8 cellular contexts compared by ENCODE assay signal in the genomic region with DNA sequence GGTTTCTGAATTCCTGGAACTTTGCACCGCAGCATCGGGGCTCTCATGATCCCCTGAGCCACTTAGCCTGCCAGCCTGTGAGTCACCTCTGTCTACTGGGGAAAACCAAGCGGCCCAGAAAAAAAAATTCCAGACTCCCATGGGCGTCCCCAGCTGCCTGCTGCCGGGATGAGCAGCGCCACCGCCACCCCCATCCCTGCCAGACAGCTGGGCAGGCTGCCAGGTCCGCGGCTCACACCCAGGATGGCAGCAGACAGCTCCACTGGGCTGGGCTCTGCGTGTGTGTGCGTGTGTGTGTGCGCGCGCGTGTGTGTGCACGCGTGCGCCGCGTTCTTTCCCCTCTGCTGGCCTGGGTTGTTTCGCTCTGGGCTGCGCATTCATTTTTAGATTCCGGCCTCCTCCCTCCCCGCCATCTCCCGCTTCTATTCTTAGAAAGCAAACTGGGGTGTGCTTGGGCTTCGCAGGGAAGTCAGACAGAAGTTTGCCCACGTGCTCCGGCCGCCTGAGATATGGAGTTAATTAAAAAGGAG. TPM values are rescaled to one million over a fixed set of nuclear protein-coding genes. Genes with fewer than 3 reads are reported as not detected.
DNase-seq lines count a peak whose midpoint lies in the region; ATAC-seq and TF ChIP-seq lines count a peak whose summit lies in the region.

No MANE protein-coding gene starts in this region.

- no peaks in the 10 kb centered on the region for H3K9me3 Mint-ChIP-seq in activated CD8-positive, alpha-beta T cell treated with anti-CD3 and anti-CD28 coated beads for 36 hours
- no peaks in the 10 kb centered on the region for H3K9me3 Mint-ChIP-seq in mesothelial cell of epicardium

- ATAC-seq in GM21717 (IDR thresholded peaks at IDR 0.05; ENCODE audit: unreplicated experiment) (peak; percentile 52), HG03175 (IDR thresholded peaks at IDR 0.05; ENCODE audit: unreplicated experiment) (no peak)
- peak; percentile 94 for ATAC-seq in activated CD8-positive, alpha-beta T cell treated with anti-CD3 and anti-CD28 coated beads for 36 hours

- H3K4me3 ChIP-seq in dorsolateral prefrontal cortex, result peak overlapping the region in 58 of 59 donors; percentile 2 to 65 (median 38)

- peaks cover 17% of the 10 kb centered on the region for H3K4me1 Mint-ChIP-seq in activated CD8-positive, alpha-beta T cell treated with anti-CD3 and anti-CD28 coated beads for 36 hours (ENCODE audit: low read depth)
- H3K4me1 Mint-ChIP-seq in mesothelial cell of epicardium, result peaks cover 29% of the 10 kb centered on the region

- peak overlapping the region in 35 of 59 donors; percentile 6 to 83 (median 57) for H3K27ac ChIP-seq in dorsolateral prefrontal cortex

- peaks cover 18% of the 10 kb centered on the region for H3K27me3 Mint-ChIP-seq in activated CD8-positive, alpha-beta T cell treated with anti-CD3 and anti-CD28 coated beads for 36 hours
- no peaks in the 10 kb centered on the region for H3K27me3 Mint-ChIP-seq in mesothelial cell of epicardium (ENCODE audit: low read depth)

- CTCF ChIA-PET in activated CD8-positive, alpha-beta T cell treated with anti-CD3 and anti-CD28 coated beads for 36 hours (lab: Charles Lee), result no interaction called here

- POLR2A ChIA-PET in activated CD8-positive, alpha-beta T cell treated with anti-CD3 and anti-CD28 coated beads for 36 hours (lab: Charles Lee), result no interaction called here

- DNase-seq in AG09319 (ENCODE audit: extremely low read depth, low read depth), result peak; percentile 10
- DNase-seq in NCI-H226, result peak; percentile 71
- DNase-seq in activated CD8-positive, alpha-beta T cell treated with anti-CD3 and anti-CD28 coated beads for 36 hours, result peak; percentile 75
- DNase-seq in dorsolateral prefrontal cortex, result peak; percentile 40 to 89 (median 83)
- peak; percentile 57 to 76 for DNase-seq in mesothelial cell of epicardium (ENCODE audit: low spot score in 2 of 2, unreplicated experiment in 2 of 2)
- peak; percentile 5 to 22 for DNase-seq in stimulated activated CD8-positive, alpha-beta memory T cell treated with anti-CD3 and anti-CD28 coated beads, Interleukin-15, amount 100 ng/mL, for 4 hours (ENCODE audit: low read depth in 2 of 2)

- no peak for TF ChIP-seq CTCF in AG09319 (IDR thresholded peaks at IDR 0.05; ENCODE audit: low read depth, low read length)
- no peak for TF ChIP-seq CTCF in activated CD8-positive, alpha-beta T cell treated with anti-CD3 and anti-CD28 coated beads for 36 hours (IDR thresholded peaks at IDR 0.05)
- peak in 13 of 56 donors; percentile 4 to 39 (median 19) for TF ChIP-seq CTCF in dorsolateral prefrontal cortex (IDR thresholded peaks at IDR 0.05 in 54 of 56, conservative IDR thresholded peaks at IDR 0.05 in 2 of 56; ENCODE audit: low read depth in 1 of 56, partially characterized antibody in 56 of 56)
- no peak for TF ChIP-seq CTCF in mesothelial cell of epicardium (IDR thresholded peaks at IDR 0.05; ENCODE audit: unreplicated experiment)

- H3K36me3 Mint-ChIP-seq in activated CD8-positive, alpha-beta T cell treated with anti-CD3 and anti-CD28 coated beads for 36 hours (ENCODE audit: low read depth), result no peaks in the 10 kb centered on the region
- no peaks in the 10 kb centered on the region for H3K36me3 Mint-ChIP-seq in mesothelial cell of epicardium

- peaks cover 0 to 10% (median 0%) of the 10 kb centered on the region in 45 donors for H3K27me3 ChIP-seq in dorsolateral prefrontal cortex

- peak overlapping the region; percentile 55 for H3K27ac Mint-ChIP-seq in activated CD8-positive, alpha-beta T cell treated with anti-CD3 and anti-CD28 coated beads for 36 hours
- peak overlapping the region; percentile 89 for H3K27ac Mint-ChIP-seq in mesothelial cell of epicardium

- H3K4me3 Mint-ChIP-seq in activated CD8-positive, alpha-beta T cell treated with anti-CD3 and anti-CD28 coated beads for 36 hours, result peak overlapping the region; percentile 58
- H3K4me3 Mint-ChIP-seq in mesothelial cell of epicardium, result peak overlapping the region; percentile 17

- intact Hi-C loops in activated CD8-positive, alpha-beta T cell treated with anti-CD3 and anti-CD28 coated beads for 36 hours (cut with micrococcal nuclease), result no loop called here
- intact Hi-C loops in dorsolateral prefrontal cortex (cut with DNase I), result no loop called here

RNA-seq across cellular contexts. Expression of a gene that starts 38.9 kb away (rescaled TPM):
- 1 to 10 TPM; 1.7 to 2.0 TPM for total RNA-seq in activated CD8-positive, alpha-beta T cell treated with anti-CD3 and anti-CD28 coated beads for 36 hours
- total RNA-seq in dorsolateral prefrontal cortex (10 to 100 TPM; 22.0 to 55.2 (median 36.7) TPM), mesothelial cell of epicardium (39.7 to 40.7 TPM (median 39.9 TPM) in 3 replicates)

Comparison
In these comparisons a context has a peak if more than half of its experiments do, and no peak if none do; other contexts are left out.
1. DNase-seq: peak in every context shown above with its lines; median percentile 83 in dorsolateral prefrontal cortex; 75 in activated CD8-positive, alpha-beta T cell treated with anti-CD3 and anti-CD28 coated beads for 36 hours; 71 in NCI-H226; 66 in mesothelial cell of epicardium; 14 in stimulated activated CD8-positive, alpha-beta memory T cell treated with anti-CD3 and anti-CD28 coated beads, Interleukin-15, amount 100 ng/mL, for 4 hours; 10 in AG09319.
2. RNA of a gene that starts 38.9 kb away (total RNA-seq): 39.7 to 40.7 TPM in mesothelial cell of epicardium and 22.0 to 55.2 TPM in dorsolateral prefrontal cortex; 1.7 to 2.0 TPM in activated CD8-positive, alpha-beta T cell treated with anti-CD3 and anti-CD28 coated beads for 36 hours; every median in the first group is over 4 times any median in the second.